ENCODE assay signal across 33 cellular contexts in genomic region chr19:32255566-32256295, GRCh38.
"Had no signal": no experiment of that assay in that cellular context is flagged by ENCODE, and none has a peak within 500 bp of the region (broad histone marks: within the 10 kb centered on the region; RNA-seq: fewer than 3 reads in every experiment).

No MANE protein-coding gene starts in this region.

- H3K4me3 Mint-ChIP-seq: activated CD4-positive, alpha-beta memory T cell treated with anti-CD3 and anti-CD28 coated beads, Interleukin-2, amount 10 ng/mL, durations not matched to agents 7 days and 5 days; activated CD4-positive, alpha-beta T cell treated with anti-CD3 and anti-CD28 coated beads for 36 hours; activated CD4-positive, alpha-beta T cell treated with anti-CD3 and anti-CD28 coated beads, Interleukin-2, amount 10 ng/mL, durations not matched to agents 7 days and 5 days; activated CD8-positive, alpha-beta memory T cell treated with anti-CD3 and anti-CD28 coated beads, Interleukin-2, amount 10 ng/mL, durations not matched to agents 7 days and 5 days; activated CD8-positive, alpha-beta T cell treated with anti-CD3 and anti-CD28 coated beads, Interleukin-2, amount 10 ng/mL, durations not matched to agents 7 days and 5 days; activated naive CD4-positive, alpha-beta T cell treated with anti-CD3 and anti-CD28 coated beads for 36 hours; activated naive CD8-positive, alpha-beta T cell treated with anti-CD3 and anti-CD28 coated beads for 36 hours; activated T-cell treated with anti-CD3 and anti-CD28 coated beads, Interleukin-2, amount 50 U/mL, for 24 hours; T-helper 1 cell treated with Interleukin-12 subunit alpha and Interleukin-12 subunit beta and Interleukin-4 antibody, amounts not matched to agents 30 μg/mL and 1 μg/mL, for 36 hours; T-helper 2 cell treated with Interferon-gamma antibody and Interleukin-4, amounts not matched to agents 5 μg/mL and 100 μg/mL, for 36 hours had no signal

- H3K4me1 ChIP-seq: adrenal gland, body of pancreas, breast epithelium had no signal

- H3K36me3 ChIP-seq: adrenal gland, brain microvascular endothelial cell, breast epithelium had no signal

- H3K27ac ChIP-seq: adrenal gland, body of pancreas, brain microvascular endothelial cell, breast epithelium, VCaP had no signal

- H3K27ac Mint-ChIP-seq: activated CD4-positive, alpha-beta memory T cell treated with anti-CD3 and anti-CD28 coated beads, Interleukin-2, amount 10 ng/mL, durations not matched to agents 7 days and 5 days; activated CD4-positive, alpha-beta T cell treated with anti-CD3 and anti-CD28 coated beads for 36 hours; activated CD4-positive, alpha-beta T cell treated with anti-CD3 and anti-CD28 coated beads, Interleukin-2, amount 10 ng/mL, durations not matched to agents 7 days and 5 days; activated CD8-positive, alpha-beta memory T cell treated with anti-CD3 and anti-CD28 coated beads, Interleukin-2, amount 10 ng/mL, durations not matched to agents 7 days and 5 days; activated CD8-positive, alpha-beta T cell treated with anti-CD3 and anti-CD28 coated beads, Interleukin-2, amount 10 ng/mL, durations not matched to agents 7 days and 5 days; activated naive CD4-positive, alpha-beta T cell treated with anti-CD3 and anti-CD28 coated beads for 36 hours; activated naive CD4-positive, alpha-beta T cell treated with anti-CD3 and anti-CD28 coated beads, Interleukin-2, amount 50 U/mL, for 72 hours; activated naive CD8-positive, alpha-beta T cell treated with anti-CD3 and anti-CD28 coated beads for 36 hours; activated T-cell treated with anti-CD3 and anti-CD28 coated beads, Interleukin-2, amount 50 U/mL, for 24 hours; activated T-helper 2 cell treated with anti-CD3 and anti-CD28 coated beads, Interferon-gamma antibody, Interleukin-2, Interleukin-4, amounts not matched to agents 10 μg/mL and 5 μg/mL and 100 μg/mL, durations not matched to agents 14 hours and 24 hours and 36 hours; T-helper 1 cell treated with Interleukin-12 subunit alpha and Interleukin-12 subunit beta and Interleukin-4 antibody, amounts not matched to agents 30 μg/mL and 1 μg/mL, for 36 hours; T-helper 2 cell treated with Interferon-gamma antibody and Interleukin-4, amounts not matched to agents 5 μg/mL and 100 μg/mL, for 36 hours had no signal

- H3K27me3 Mint-ChIP-seq: activated CD4-positive, alpha-beta memory T cell treated with anti-CD3 and anti-CD28 coated beads, Interleukin-2, amount 10 ng/mL, durations not matched to agents 7 days and 5 days; activated CD4-positive, alpha-beta T cell treated with anti-CD3 and anti-CD28 coated beads for 36 hours; activated CD4-positive, alpha-beta T cell treated with anti-CD3 and anti-CD28 coated beads, Interleukin-2, amount 10 ng/mL, durations not matched to agents 7 days and 5 days; activated CD8-positive, alpha-beta memory T cell treated with anti-CD3 and anti-CD28 coated beads, Interleukin-2, amount 10 ng/mL, durations not matched to agents 7 days and 5 days had no signal

- H3K36me3 Mint-ChIP-seq: activated CD8-positive, alpha-beta memory T cell treated with anti-CD3 and anti-CD28 coated beads, Interleukin-2, amount 10 ng/mL, durations not matched to agents 7 days and 5 days; activated naive CD4-positive, alpha-beta T cell treated with anti-CD3 and anti-CD28 coated beads, Interleukin-2, amount 50 U/mL, for 72 hours; activated naive CD8-positive, alpha-beta T cell treated with anti-CD3 and anti-CD28 coated beads for 36 hours had no signal

- H3K27me3 ChIP-seq: body of pancreas, brain microvascular endothelial cell had no signal

- H3K4me3 ChIP-seq: adrenal gland, body of pancreas, breast epithelium had no signal

- H3K9me3 ChIP-seq: adrenal gland, body of pancreas, breast epithelium had no signal

- H3K4me1 Mint-ChIP-seq: activated CD4-positive, alpha-beta memory T cell treated with anti-CD3 and anti-CD28 coated beads, Interleukin-2, amount 10 ng/mL, durations not matched to agents 7 days and 5 days; activated CD4-positive, alpha-beta T cell treated with anti-CD3 and anti-CD28 coated beads for 36 hours; activated CD4-positive, alpha-beta T cell treated with anti-CD3 and anti-CD28 coated beads, Interleukin-2, amount 10 ng/mL, durations not matched to agents 7 days and 5 days; activated naive CD8-positive, alpha-beta T cell treated with anti-CD3 and anti-CD28 coated beads for 36 hours had no signal

- H3K9me3 Mint-ChIP-seq: activated CD4-positive, alpha-beta memory T cell treated with anti-CD3 and anti-CD28 coated beads, Interleukin-2, amount 10 ng/mL, durations not matched to agents 7 days and 5 days; activated CD4-positive, alpha-beta T cell treated with anti-CD3 and anti-CD28 coated beads, Interleukin-2, amount 10 ng/mL, durations not matched to agents 7 days and 5 days; activated T-helper 2 cell treated with anti-CD3 and anti-CD28 coated beads, Interferon-gamma antibody, Interleukin-2, Interleukin-4, amounts not matched to agents 10 μg/mL and 5 μg/mL and 100 μg/mL, durations not matched to agents 14 hours and 24 hours and 36 hours; T-helper 1 cell treated with Interleukin-12 subunit alpha and Interleukin-12 subunit beta and Interleukin-4 antibody, amounts not matched to agents 30 μg/mL and 1 μg/mL, for 36 hours; T-helper 2 cell treated with Interferon-gamma antibody and Interleukin-4, amounts not matched to agents 5 μg/mL and 100 μg/mL, for 36 hours had no signal

- DNase-seq: activated CD4-positive, alpha-beta memory T cell treated with anti-CD3 and anti-CD28 coated beads, Interleukin-2, amount 10 ng/mL, durations not matched to agents 7 days and 5 days; activated CD4-positive, alpha-beta T cell treated with anti-CD3 and anti-CD28 coated beads for 1 hour; activated CD4-positive, alpha-beta T cell treated with anti-CD3 and anti-CD28 coated beads for 36 hours; activated CD4-positive, alpha-beta T cell treated with anti-CD3 and anti-CD28 coated beads for 48 hours; activated CD4-positive, alpha-beta T cell treated with anti-CD3 and anti-CD28 coated beads, Interleukin-2, amount 10 ng/mL, durations not matched to agents 7 days and 5 days; activated CD4-positive, alpha-beta T cell treated with anti-CD3 and anti-CD28 coated beads, Interleukin-2, amount 50 U/mL, for 48 hours; activated CD4-positive, CD25-positive, alpha-beta regulatory T cell; activated CD8-positive, alpha-beta memory T cell treated with anti-CD3 and anti-CD28 coated beads, Interleukin-2, amount 10 ng/mL, durations not matched to agents 7 days and 5 days; activated CD8-positive, alpha-beta memory T cell treated with anti-CD3 and anti-CD28 coated beads, Interleukin-2, amount 50 U/mL, for 48 hours; activated CD8-positive, alpha-beta T cell treated with anti-CD3 and anti-CD28 coated beads, Interleukin-2, amount 10 ng/mL, durations not matched to agents 7 days and 5 days; activated effector memory CD4-positive, alpha-beta T cell treated with Interleukin-2 at 50 U/mL for 16 hours; activated gamma-delta T cell; activated naive CD4-positive, alpha-beta T cell treated with anti-CD3 and anti-CD28 coated beads for 36 hours; activated naive CD4-positive, alpha-beta T cell treated with anti-CD3 and anti-CD28 coated beads, Interleukin-2, amount 50 U/mL, for 16 hours; activated naive CD8-positive, alpha-beta T cell treated with anti-CD3 and anti-CD28 coated beads for 36 hours; activated T-cell treated with anti-CD3 and anti-CD28 coated beads, Interleukin-2, amount 50 U/mL, for 24 hours; activated T-cell treated with anti-CD3 and anti-CD28 coated beads, Interleukin-2, amount 50 U/mL, for 48 hours; adrenal gland; amniotic stem cell; aorta; body of pancreas; brain microvascular endothelial cell; central memory CD4-positive, alpha-beta T cell; SW 1271; T-helper 1 cell; T-helper 2 cell; T-helper 9 cell had no signal
